14 cellular contexts compared by ENCODE assay signal in genomic region chr1:71586030-71586429, GRCh38.
"Had no signal": no experiment of that assay in that cellular context is flagged by ENCODE, and none has a peak within 500 bp of the region (broad histone marks: within the 10 kb centered on the region; RNA-seq: fewer than 3 reads in every experiment).

No MANE protein-coding gene starts in this region.

- H3K27me3 ChIP-seq: breast epithelium, hepatocyte, suprapubic skin had no signal

- ATAC-seq: activated CD8-positive, alpha-beta T cell treated with anti-CD3 and anti-CD28 coated beads, Interleukin-2, amount 10 ng/mL, durations not matched to agents 7 days and 5 days; left ventricle myocardium superior; stimulated activated naive CD8-positive, alpha-beta T cell treated with anti-CD3 and anti-CD28 coated beads, Interleukin-15, Interleukin-2, amounts not matched to agents 100 U/mL and 50 U/mL, for 24 hours had no signal

- DNase-seq: activated CD4-positive, alpha-beta T cell treated with anti-CD3 and anti-CD28 coated beads for 4 hours; activated CD8-positive, alpha-beta T cell treated with anti-CD3 and anti-CD28 coated beads, Interleukin-2, amount 10 ng/mL, durations not matched to agents 7 days and 5 days; activated naive CD4-positive, alpha-beta T cell; aorta; endodermal cell; kidney; left ventricle myocardium superior; retina; stimulated activated CD4-positive, alpha-beta T cell treated with anti-CD3 and anti-CD28 coated beads, Interleukin-4, amount 100 ng/mL, for 1 hour; stimulated activated CD8-positive, alpha-beta memory T cell treated with anti-CD3 and anti-CD28 coated beads, Interleukin-4, amount 100 ng/mL, for 48 hours; stimulated activated naive CD8-positive, alpha-beta T cell treated with anti-CD3 and anti-CD28 coated beads, Interleukin-15, Interleukin-2, amounts not matched to agents 100 U/mL and 50 U/mL, for 24 hours had no signal

- H3K4me3 ChIP-seq: breast epithelium, hepatocyte, suprapubic skin had no signal

- H3K36me3 ChIP-seq: breast epithelium, suprapubic skin had no signal
